In genomic region chr1:230081751-230082150, GRCh38 we compare ENCODE assay signal across 22 cellular contexts. TPM values are rescaled to one million over a fixed set of nuclear protein-coding genes. Genes with fewer than 3 reads are reported as not detected.
DNase-seq lines count a peak whose midpoint lies in the region; ATAC-seq and TF ChIP-seq lines count a peak whose summit lies in the region.
"Had no signal": no experiment of that assay in that cellular context is flagged by ENCODE, and none has a peak within 500 bp of the region (broad histone marks: within the 10 kb centered on the region; RNA-seq: fewer than 3 reads in every experiment).

No MANE protein-coding gene starts in this region.

- peaks cover 93% of the 10 kb centered on the region for H3K79me2 ChIP-seq in PC-9 (ENCODE audit: low read depth)

- peaks cover 36% of the 10 kb centered on the region for H3K36me3 Mint-ChIP-seq in activated CD4-positive, alpha-beta T cell treated with anti-CD3 and anti-CD28 coated beads, Interleukin-2, amount 10 ng/mL, durations not matched to agents 24 days and 14 days (ENCODE audit: low read depth)
- H3K36me3 Mint-ChIP-seq in endodermal cell (ENCODE audit: low read depth) (peaks cover 3% of the 10 kb centered on the region), nephron progenitor cell (ENCODE audit: low read depth) (peaks cover 15% of the 10 kb centered on the region), CD14-positive monocyte (peaks cover 18 to 39% of the 10 kb centered on the region in 2 donors)

- intact Hi-C loops in activated CD4-positive, alpha-beta T cell treated with anti-CD3 and anti-CD28 coated beads, Interleukin-2, amount 10 ng/mL, durations not matched to agents 24 days and 14 days (cut with micrococcal nuclease), result no loop called here
- intact Hi-C loops in PC-9 (cut with micrococcal nuclease; ENCODE audit: unreplicated experiment), result no loop called here
- intact Hi-C loops in CD14-positive monocyte (cut with micrococcal nuclease), result no loop called here

- H3K27me3 ChIP-seq in RWPE2 (ENCODE audit: insufficient read depth, poor library complexity, severe bottlenecking) (no peaks in the 10 kb centered on the region), endodermal cell (ENCODE audit: control insufficient read depth, insufficient read depth, low read length, poor library complexity, severe bottlenecking) (no peaks in the 10 kb centered on the region), PC-9 (ENCODE audit: insufficient read depth, low read depth) (no peaks in the 10 kb centered on the region)
- H3K27me3 ChIP-seq: colonic mucosa, esophagus muscularis mucosa had no signal

- no peak for ATAC-seq in RWPE2 (ENCODE audit: low read depth)
- no peak for ATAC-seq in GM18873 (IDR thresholded peaks at IDR 0.05; ENCODE audit: low FRiP score, unreplicated experiment)
- ATAC-seq: left ventricle myocardium superior had no signal

- H3K9ac ChIP-seq in endodermal cell (ENCODE audit: extremely low read depth, low read length, poor library complexity, severe bottlenecking), result no peak overlapping the region

- no peaks in the 10 kb centered on the region for H3K9me3 ChIP-seq in RWPE2 (ENCODE audit: severe bottlenecking)
- H3K9me3 ChIP-seq in endodermal cell (ENCODE audit: control insufficient read depth, low read length), result peaks cover 6% of the 10 kb centered on the region
- no peaks in the 10 kb centered on the region for H3K9me3 ChIP-seq in PC-9 (ENCODE audit: insufficient read depth, low read depth)
- H3K9me3 ChIP-seq: colonic mucosa, esophagus muscularis mucosa had no signal

- H2AFZ ChIP-seq in PC-9, result no peak overlapping the region

- TF ChIP-seq CTCF in RWPE2 (IDR thresholded peaks at IDR 0.05; ENCODE audit: poor library complexity, severe bottlenecking) (no peak), endodermal cell (conservative IDR thresholded peaks at IDR 0.05) (no peak), nephron progenitor cell (IDR thresholded peaks at IDR 0.05) (no peak), PC-9 (conservative IDR thresholded peaks at IDR 0.05) (no peak), CD14-positive monocyte (IDR thresholded peaks at IDR 0.05) (no peak)

- H3K9me3 Mint-ChIP-seq in activated CD4-positive, alpha-beta T cell treated with anti-CD3 and anti-CD28 coated beads, Interleukin-2, amount 10 ng/mL, durations not matched to agents 24 days and 14 days, result peaks cover 10% of the 10 kb centered on the region
- H3K9me3 Mint-ChIP-seq in endodermal cell, result peaks cover 11% of the 10 kb centered on the region
- H3K9me3 Mint-ChIP-seq in nephron progenitor cell, result peaks cover 6% of the 10 kb centered on the region
- H3K9me3 Mint-ChIP-seq in CD14-positive monocyte, result peaks cover 6 to 15% (median 11%) of the 10 kb centered on the region in 7 donors

- H3K27ac ChIP-seq in RWPE2 (ENCODE audit: poor library complexity, severe bottlenecking) (peak overlapping the region; percentile 98), endodermal cell (ENCODE audit: low read depth, low read length) (no peak overlapping the region), PC-9 (no peak overlapping the region)
- H3K27ac ChIP-seq: colonic mucosa, esophagus muscularis mucosa had no signal

- peak overlapping the region; percentile 48 for H3K27ac Mint-ChIP-seq in activated CD4-positive, alpha-beta T cell treated with anti-CD3 and anti-CD28 coated beads, Interleukin-2, amount 10 ng/mL, durations not matched to agents 24 days and 14 days
- H3K27ac Mint-ChIP-seq in endodermal cell (peak overlapping the region; percentile 64), nephron progenitor cell (peak overlapping the region; percentile 78), CD14-positive monocyte (peak overlapping the region in 1 of 7 donors; percentile 2)

- POLR2A ChIA-PET in PC-9 (lab: Charles Lee; ENCODE audit: unreplicated experiment), result no interaction called here

- no peak overlapping the region for H3K4me3 Mint-ChIP-seq in activated CD4-positive, alpha-beta T cell treated with anti-CD3 and anti-CD28 coated beads, Interleukin-2, amount 10 ng/mL, durations not matched to agents 24 days and 14 days
- H3K4me3 Mint-ChIP-seq in endodermal cell, result no peak overlapping the region
- no peak overlapping the region for H3K4me3 Mint-ChIP-seq in nephron progenitor cell
- H3K4me3 Mint-ChIP-seq in CD14-positive monocyte, result no peak overlapping the region

- no TSS peak for BruUV-seq in PC-9 (replicated peaks; lab: Mats Ljungman, UMichigan)

- no peak for DNase-seq in activated CD4-positive, alpha-beta T cell treated with anti-CD3 and anti-CD28 coated beads, Interleukin-2, amount 10 ng/mL, durations not matched to agents 24 days and 14 days
- DNase-seq in activated CD4-positive, alpha-beta T cell treated with anti-CD3 and anti-CD28 coated beads for 4 hours, result no peak
- DNase-seq in RWPE2 (ENCODE audit: low spot score) (no peak), endodermal cell (no peak), nephron progenitor cell (no peak), PC-9 (no peak), CD14-positive monocyte (ENCODE audit: low spot score) (no peak)
- DNase-seq: activated CD8-positive, alpha-beta memory T cell treated with anti-CD3 and anti-CD28 coated beads, Interleukin-2, amount 50 U/mL, for 48 hours; activated effector memory CD4-positive, alpha-beta T cell treated with Interleukin-2 at 50 U/mL for 16 hours; colonic mucosa; DMS79; effector memory CD4-positive, alpha-beta T cell; foreskin melanocyte; GOT3; hippocampal formation; KG1; left ventricle myocardium superior; NCI-H1417 treated with DMSO at 0.1 percent for 48 hours; NCI-H446 treated with DMSO at 0.1 percent for 48 hours had no signal

- WGBS in endodermal cell (ENCODE audit: insufficient coverage in 1 of 2, insufficient read length in 1 of 2), 2 experiments, result 87 to 100% methylated on average over 5 to 8 of the region's 8 CpGs

- H3K9me2 ChIP-seq in PC-9 (ENCODE audit: insufficient read depth), result no peaks in the 10 kb centered on the region

- no peaks in the 10 kb centered on the region for H3K36me3 ChIP-seq in RWPE2 (ENCODE audit: low read depth)
- no peaks in the 10 kb centered on the region for H3K36me3 ChIP-seq in endodermal cell (ENCODE audit: control insufficient read depth, insufficient read depth, low read length)
- H3K36me3 ChIP-seq in PC-9 (ENCODE audit: low read depth), result 0 out of 2 replicates have a peak, but pooled peaks cover under 1% of the 10 kb centered on the region
- H3K36me3 ChIP-seq: colonic mucosa had no signal

- H3F3A ChIP-seq in PC-9 (ENCODE audit: insufficient read depth, low read depth), result peaks cover 45% of the 10 kb centered on the region

- H3K27me3 Mint-ChIP-seq in activated CD4-positive, alpha-beta T cell treated with anti-CD3 and anti-CD28 coated beads, Interleukin-2, amount 10 ng/mL, durations not matched to agents 24 days and 14 days, result no peaks in the 10 kb centered on the region
- H3K27me3 Mint-ChIP-seq in endodermal cell (ENCODE audit: insufficient read depth), result no peaks in the 10 kb centered on the region
- H3K27me3 Mint-ChIP-seq in nephron progenitor cell (ENCODE audit: low read depth, poor library complexity), result peaks cover 5% of the 10 kb centered on the region
- H3K27me3 Mint-ChIP-seq in CD14-positive monocyte (ENCODE audit: low read depth in 3 of 3), result peaks cover 0 to 4% (median 0%) of the 10 kb centered on the region in 3 donors
- H3K27me3 Mint-ChIP-seq: progenitor cell of endocrine pancreas had no signal

- H3K4me2 ChIP-seq in PC-9, result no peak overlapping the region

- CTCF ChIA-PET in PC-9 (lab: Charles Lee), result no interaction called here

- H3K4me1 Mint-ChIP-seq in activated CD4-positive, alpha-beta T cell treated with anti-CD3 and anti-CD28 coated beads, Interleukin-2, amount 10 ng/mL, durations not matched to agents 24 days and 14 days, result peaks cover 56% of the 10 kb centered on the region
- peaks cover 16% of the 10 kb centered on the region for H3K4me1 Mint-ChIP-seq in endodermal cell
- H3K4me1 Mint-ChIP-seq in nephron progenitor cell, result peaks cover 60% of the 10 kb centered on the region
- H3K4me1 Mint-ChIP-seq in CD14-positive monocyte, result peaks cover 27% of the 10 kb centered on the region

- peaks cover 35% of the 10 kb centered on the region for H3K4me1 ChIP-seq in RWPE2 (ENCODE audit: insufficient read depth, poor library complexity, severe bottlenecking)
- no peaks in the 10 kb centered on the region for H3K4me1 ChIP-seq in endodermal cell (ENCODE audit: control insufficient read depth, insufficient read depth, low read length)
- H3K4me1 ChIP-seq in PC-9 (replicated peaks; ENCODE audit: insufficient read depth), result peaks cover 34% of the 10 kb centered on the region

- H4K20me1 ChIP-seq in PC-9 (ENCODE audit: insufficient read depth), result no peaks in the 10 kb centered on the region; the same call in 1 of the 2 replicates

- H3K4me3 ChIP-seq in RWPE2 (ENCODE audit: severe bottlenecking) (no peak overlapping the region), endodermal cell (ENCODE audit: low read length) (no peak overlapping the region), PC-9 (no peak overlapping the region)
- H3K4me3 ChIP-seq: colonic mucosa, esophagus muscularis mucosa had no signal

RNA-seq across cellular contexts. Expression of gene GALNT2, which starts 14.7 kb away (rescaled TPM):
- total RNA-seq in activated CD4-positive, alpha-beta T cell treated with anti-CD3 and anti-CD28 coated beads, Interleukin-2, amount 10 ng/mL, durations not matched to agents 24 days and 14 days, result 68.5 and 72.4 TPM in 2 replicates
- total RNA-seq in endodermal cell, result 10 to 100 TPM; 41.6 to 63.5 TPM
- polyA plus RNA-seq in endodermal cell (2013, experiment 1 of 2), result 85.8 TPM
- 77.5 TPM for polyA plus RNA-seq in endodermal cell (2013, experiment 2 of 2)
- 104 and 121 TPM in 2 replicates for total RNA-seq in PC-9 (2021)
- polyA plus RNA-seq in CD14-positive monocyte, result 10 to 100 TPM; 19.6 to 23.4 TPM
